ENCODE assay signal across 19 cellular contexts in the genomic region with DNA sequence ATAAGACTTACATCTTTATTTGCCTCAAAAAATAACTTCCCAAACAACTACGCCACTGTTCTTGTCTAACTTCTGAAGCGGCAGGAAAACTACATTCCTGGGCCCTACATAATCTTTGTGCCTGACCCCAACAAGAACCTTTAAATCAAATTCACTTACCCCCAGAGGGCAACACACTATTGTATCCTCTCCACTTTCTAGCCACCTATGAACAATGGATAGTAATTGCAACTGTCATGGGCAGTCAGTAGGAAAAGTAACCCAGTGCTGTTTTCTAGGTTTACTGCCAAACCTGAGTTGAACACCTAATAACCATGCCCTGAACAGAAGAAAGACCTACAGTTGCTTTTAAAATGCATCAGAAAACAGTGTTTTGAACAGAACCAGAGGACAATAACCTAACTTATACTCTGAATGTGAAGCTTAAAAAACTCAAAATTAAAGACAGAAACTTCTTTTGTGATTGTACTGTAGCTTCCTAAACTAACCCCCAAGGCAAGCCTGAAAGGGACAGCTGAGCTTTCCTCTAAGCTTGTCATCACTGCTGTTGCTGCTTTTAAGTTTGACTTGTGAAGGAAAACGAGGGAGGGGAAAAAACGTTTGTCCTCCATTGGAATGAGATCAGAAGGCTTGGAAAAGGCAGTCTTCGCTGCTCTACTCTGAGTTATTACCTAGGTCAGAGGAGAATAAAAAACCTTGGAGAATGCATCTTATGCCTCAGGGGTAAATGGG.
DNase-seq lines count a peak whose midpoint lies in the region; ATAC-seq, FAIRE-seq and TF ChIP-seq lines count a peak whose summit lies in the region.
"Had no signal": no experiment of that assay in that cellular context is flagged by ENCODE, and none has a peak within 500 bp of the region (broad histone marks: within the 10 kb centered on the region; RNA-seq: fewer than 3 reads in every experiment).

No MANE protein-coding gene starts in this region.

- no peak overlapping the region for H3K9ac ChIP-seq in H1 (replicated peaks in 1 of 4; ENCODE audit: extremely low read depth in 1 of 4, low read depth in 3 of 4, low read length in 3 of 4)
- H3K9ac ChIP-seq: BLaER1 treated with 17β-estradiol and CSF1 and Interleukin-3, amounts not matched to agents 10 nM and 100 nM; SK-N-SH had no signal

- peaks cover 31% of the 10 kb centered on the region for H3K4me1 Mint-ChIP-seq in nephron progenitor cell
- H3K4me1 Mint-ChIP-seq: IgD-negative memory B cell had no signal

- no peak overlapping the region for H2BK20ac ChIP-seq in H1 (ENCODE audit: low read length)

- no peak overlapping the region for H2BK5ac ChIP-seq in H1 (ENCODE audit: low read depth, low read length)

- no peak overlapping the region for H4K8ac ChIP-seq in H1 (ENCODE audit: extremely low read depth, insufficient read depth, low read length)

- H3K27ac Mint-ChIP-seq in nephron progenitor cell = peak overlapping the region; percentile 51
- H3K27ac Mint-ChIP-seq: HFFc6, IgD-negative memory B cell had no signal

- no peak overlapping the region for H3K4me3 Mint-ChIP-seq in nephron progenitor cell
- H3K4me3 Mint-ChIP-seq: HFFc6, IgD-negative memory B cell had no signal

- H3K4me3 ChIP-seq in H1 (ENCODE audit: extremely low read depth in 1 of 4, insufficient read depth in 2 of 4, low read depth in 3 of 4, low read length in 4 of 4) = no peak overlapping the region
- H3K4me3 ChIP-seq: BLaER1 treated with 17β-estradiol and CSF1 and Interleukin-3, amounts not matched to agents 10 nM and 100 nM had no signal

- no peaks in the 10 kb centered on the region; the same call in 1 of the 2 replicates for H3K23me2 ChIP-seq in H1 (ENCODE audit: low read depth, low read length)

- H2AFZ ChIP-seq in H1 (ENCODE audit: low read length) = peak overlapping the region; percentile 9; the same call in 1 of the 2 replicates

- no peaks in the 10 kb centered on the region for H3K9me3 ChIP-seq in H1 (ENCODE audit: insufficient read depth in 2 of 2, low read depth in 1 of 2, low read length in 1 of 2)
- H3K9me3 ChIP-seq: BLaER1 treated with 17β-estradiol and CSF1 and Interleukin-3, amounts not matched to agents 10 nM and 100 nM; SK-N-SH had no signal

- H3K4me1 ChIP-seq in H1 (replicated peaks in 1 of 4; ENCODE audit: control insufficient read depth in 3 of 4, insufficient read depth in 4 of 4, low read length in 3 of 4) = peaks cover 3 to 33% (median 10%) of the 10 kb centered on the region in 4 experiments; a peak in 6 of 7 replicates
- H3K4me1 ChIP-seq: BLaER1 treated with 17β-estradiol and CSF1 and Interleukin-3, amounts not matched to agents 10 nM and 100 nM had no signal

- TF ChIP-seq POLR2A in H1 (IDR thresholded peaks at IDR 0.05; ENCODE audit: control extremely low read depth in 1 of 2, low read depth in 2 of 2, low read length in 2 of 2) = no peak

- CTCF ChIA-PET in H1 (lab: Charles Lee; ENCODE audit: partially characterized antibody) = no interaction called here

- H4K20me1 ChIP-seq in H1 (replicated peaks in 1 of 2; ENCODE audit: control insufficient read depth in 1 of 2, insufficient read depth in 2 of 2, low read length in 2 of 2) = no peaks in the 10 kb centered on the region
- H4K20me1 ChIP-seq: BLaER1 treated with 17β-estradiol and CSF1 and Interleukin-3, amounts not matched to agents 10 nM and 100 nM had no signal

- TF ChIP-seq CTCF in H1 (IDR thresholded peaks at IDR 0.05; ENCODE audit: control extremely low read depth in 1 of 3, insufficient read depth in 1 of 3, low read depth in 1 of 3, low read length in 3 of 3) = no peak
- no peak for TF ChIP-seq CTCF in nephron progenitor cell (IDR thresholded peaks at IDR 0.05)

- H3K56ac ChIP-seq in H1 (replicated peaks; ENCODE audit: insufficient read length, low read depth, low read length) = no peak overlapping the region

- no peak overlapping the region for H2BK15ac ChIP-seq in H1 (ENCODE audit: low read length)

- H3K4me2 ChIP-seq in H1 (ENCODE audit: insufficient read depth in 1 of 2, low read depth in 2 of 2, low read length in 2 of 2) = no peak overlapping the region
- H3K4me2 ChIP-seq: BLaER1 treated with 17β-estradiol and CSF1 and Interleukin-3, amounts not matched to agents 10 nM and 100 nM; SK-N-SH had no signal

- H2BK120ac ChIP-seq in H1 (replicated peaks; ENCODE audit: low read depth, low read length) = no peak overlapping the region

- FAIRE-seq in H1 (lab: Jason Lieb, UNC) = no peak

- no peak for TF ChIP-seq EP300 in H1 (IDR thresholded peaks at IDR 0.05; ENCODE audit: borderline replicate concordance in 1 of 2, low read depth in 2 of 2, low read length in 2 of 2)

- H3K36me3 ChIP-seq in H1 (ENCODE audit: control insufficient read depth in 2 of 4, insufficient read depth in 4 of 4, low read length in 3 of 4) = no peaks in the 10 kb centered on the region
- H3K36me3 ChIP-seq: BLaER1 treated with 17β-estradiol and CSF1 and Interleukin-3, amounts not matched to agents 10 nM and 100 nM had no signal

- no peak overlapping the region for H3K18ac ChIP-seq in H1 (ENCODE audit: extremely low read depth, low read length)

- ATAC-seq in GM19452 (IDR thresholded peaks at IDR 0.05; ENCODE audit: unreplicated experiment) (no peak), GM21360 (IDR thresholded peaks at IDR 0.05; ENCODE audit: unreplicated experiment) (no peak)
- ATAC-seq: PC-3 had no signal

- no peak overlapping the region for H3K27ac ChIP-seq in H1 (ENCODE audit: low read depth, low read length)
- H3K27ac ChIP-seq: BLaER1 treated with 17β-estradiol and CSF1 and Interleukin-3, amounts not matched to agents 10 nM and 100 nM had no signal

- TF ChIP-seq RAD21 in H1 (IDR thresholded peaks at IDR 0.05 in 1 of 2, conservative IDR thresholded peaks at IDR 0.05 in 1 of 2; ENCODE audit: low read depth in 2 of 2, low read length in 2 of 2) = no peak

- H3K79me2 ChIP-seq in H1 (ENCODE audit: control insufficient read depth in 1 of 2, insufficient read depth in 2 of 2, low read length in 2 of 2) = no peaks in the 10 kb centered on the region

- H3K14ac ChIP-seq in H1 (ENCODE audit: insufficient read length) = no peak overlapping the region

- H3K27me3 Mint-ChIP-seq in nephron progenitor cell (ENCODE audit: low read depth, poor library complexity) = no peaks in the 10 kb centered on the region
- H3K27me3 Mint-ChIP-seq: IgD-negative memory B cell had no signal

- POLR2A ChIA-PET in H1 (lab: Charles Lee; ENCODE audit: partially characterized antibody) = no interaction called here

- no peak overlapping the region for H2BK12ac ChIP-seq in H1 (ENCODE audit: low read depth, low read length)

- H3K9me3 Mint-ChIP-seq in nephron progenitor cell = no peaks in the 10 kb centered on the region
- H3K9me3 Mint-ChIP-seq: IgD-negative memory B cell had no signal

- no peak overlapping the region for H2AK5ac ChIP-seq in H1 (ENCODE audit: low read depth, low read length)

- no peak overlapping the region for H3K23ac ChIP-seq in H1 (ENCODE audit: insufficient read length)

- 71% methylated on average over 5 of the region's 5 CpGs; no CpG with 5 or more reads in 1 of the 2 experiments for WGBS in H1 (ENCODE audit: extremely low coverage in 1 of 2, insufficient coverage in 1 of 2, insufficient read length in 1 of 2, insufficient replicate concordance in 2 of 2, low coverage in 1 of 2, low lambda C conversion rate in 2 of 2, missing lambda C conversion rate in 1 of 2), 2 experiments

- peak overlapping the region; percentile 72 for H4K5ac ChIP-seq in H1 (ENCODE audit: insufficient read length, low read depth, low read length)

- no peaks in the 10 kb centered on the region for H3K79me1 ChIP-seq in H1 (ENCODE audit: low read depth, low read length)

- H3K27me3 ChIP-seq in H1 (replicated peaks in 1 of 4; ENCODE audit: control insufficient read depth in 3 of 4, extremely low read depth in 1 of 4, insufficient read depth in 3 of 4, low read length in 3 of 4) = no peaks in the 10 kb centered on the region
- H3K27me3 ChIP-seq: BLaER1 treated with 17β-estradiol and CSF1 and Interleukin-3, amounts not matched to agents 10 nM and 100 nM had no signal

- peak; percentile 6 for DNase-seq in NCI-H2227 treated with DMSO at 0.1 percent for 48 hours (lab: John Stamatoyannopoulos, UW)
- DNase-seq in NCI-H2227 (lab: John Stamatoyannopoulos, UW; ENCODE audit: unreplicated experiment) = no peak
- DNase-seq in H1 (ENCODE audit: low read depth in 1 of 2, low spot score in 2 of 2) = no peak
- no peak for DNase-seq in nephron progenitor cell
- no peak for DNase-seq in KG1 (lab: John Stamatoyannopoulos, UW)
- DNase-seq in iPS-NIHi7 (ENCODE audit: extremely low spot score) = no peak
- DNase-seq: 8988T, DMS 273 treated with DMSO at 0.1 percent for 48 hours, EL, HFFc6, MV-4-11, NCI-H1436 treated with DMSO at 0.1 percent for 48 hours, NCI-H2107, PC-3, SK-N-SH had no signal

- H4K91ac ChIP-seq in H1 (replicated peaks; ENCODE audit: insufficient read length, low read length) = peak overlapping the region; percentile 57

- no peak overlapping the region for H3K4ac ChIP-seq in H1 (replicated peaks; ENCODE audit: insufficient read length, low read depth, low read length)

- H3K36me3 Mint-ChIP-seq in nephron progenitor cell (ENCODE audit: low read depth) = no peaks in the 10 kb centered on the region
- H3K36me3 Mint-ChIP-seq: IgD-negative memory B cell had no signal

TF ChIP-seq in H1, 55 proteins besides CTCF, POLR2A, EP300 and RAD21:
- TF ChIP-seq ASH2L (IDR thresholded peaks at IDR 0.05; ENCODE audit: low read length) (no peak), CREB1 (IDR thresholded peaks at IDR 0.05) (no peak), TCF12 (IDR thresholded peaks at IDR 0.05; ENCODE audit: low read depth, low read length) (no peak), ZNF274 (IDR thresholded peaks at IDR 0.05; ENCODE audit: borderline replicate concordance, extremely low read depth, low read length) (no peak), CHD2 (IDR thresholded peaks at IDR 0.05; ENCODE audit: low read length) (no peak)
- TF ChIP-seq, protein P1, sequence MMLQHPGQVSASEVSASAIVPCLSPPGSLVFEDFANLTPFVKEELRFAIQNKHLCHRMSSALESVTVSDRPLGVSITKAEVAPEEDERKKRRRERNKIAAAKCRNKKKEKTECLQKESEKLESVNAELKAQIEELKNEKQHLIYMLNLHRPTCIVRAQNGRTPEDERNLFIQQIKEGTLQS (IDR thresholded peaks at IDR 0.05; ENCODE audit: insufficient read depth, low read depth, low read length) = no peak
TF ChIP-seq in H1: peak in this region for 0.
